In genomic region chr11:97007283-97007682, GRCh38 we compare ENCODE assay signal across 23 cellular contexts.
"Had no signal": no experiment of that assay in that cellular context is flagged by ENCODE, and none has a peak within 500 bp of the region (broad histone marks: within the 10 kb centered on the region; RNA-seq: fewer than 3 reads in every experiment).

No MANE protein-coding gene starts in this region.

- H3K27ac ChIP-seq: coronary artery, dorsolateral prefrontal cortex, esophagus squamous epithelium, gastrocnemius medialis, heart right ventricle, left lung, lower lobe of right lung had no signal

- H3K27ac Mint-ChIP-seq: mesothelial cell of epicardium, naive B cell had no signal

- H3K4me3 Mint-ChIP-seq: mesothelial cell of epicardium, naive B cell had no signal

- H3K4me3 ChIP-seq: coronary artery, dorsolateral prefrontal cortex, esophagus squamous epithelium, gastrocnemius medialis, heart right ventricle, left lung, lower lobe of right lung, mucosa of descending colon had no signal

- H3K9me3 Mint-ChIP-seq: mesothelial cell of epicardium had no signal

- H3K9me3 ChIP-seq: esophagus squamous epithelium, gastrocnemius medialis, heart right ventricle, lower lobe of right lung, mucosa of descending colon had no signal

- H3K27me3 ChIP-seq: dorsolateral prefrontal cortex, esophagus squamous epithelium, gastrocnemius medialis, heart right ventricle, left lung had no signal

- H3K4me1 Mint-ChIP-seq: naive B cell had no signal

- DNase-seq: dermis blood vessel endothelial cell; dorsolateral prefrontal cortex; effector CD4-positive, alpha-beta T cell; effector memory CD4-positive, alpha-beta T cell; esophagus squamous epithelium; foreskin fibroblast; foreskin melanocyte; gastrocnemius medialis; glutamatergic neuron; head of caudate nucleus; heart right ventricle; hippocampal formation; left cardiac atrium; left lung; lower lobe of right lung; mesenchymal stem cell; mucosa of descending colon; naive B cell had no signal

- ATAC-seq: gastrocnemius medialis, left lung, lower lobe of right lung, mucosa of descending colon had no signal

- FAIRE-seq: colon, endothelial cell of umbilical vein, keratinocyte had no signal

- H3K27me3 Mint-ChIP-seq: naive B cell had no signal

- H3K36me3 Mint-ChIP-seq: mesothelial cell of epicardium, naive B cell had no signal

- H3K4me1 ChIP-seq: esophagus squamous epithelium, gastrocnemius medialis, heart right ventricle, left lung, lower lobe of right lung had no signal

- H3K36me3 ChIP-seq: esophagus squamous epithelium, gastrocnemius medialis, heart right ventricle, left lung, lower lobe of right lung had no signal
